ENCODE assay signal across 10 cellular contexts in genomic region chr10:97321807-97322195, GRCh38. TPM values are rescaled to one million over a fixed set of nuclear protein-coding genes. Genes with fewer than 3 reads are reported as not detected.
DNase-seq lines count a peak whose midpoint lies in the region; ATAC-seq lines count a peak whose summit lies in the region.
"Had no signal": no experiment of that assay in that cellular context is flagged by ENCODE, and none has a peak within 500 bp of the region (broad histone marks: within the 10 kb centered on the region; RNA-seq: fewer than 3 reads in every experiment).

No MANE protein-coding gene starts in this region.

- no peak overlapping the region for H3K27ac Mint-ChIP-seq in activated T-cell treated with anti-CD3 and anti-CD28 coated beads, Interleukin-2, amount 50 U/mL, for 24 hours

- no peaks in the 10 kb centered on the region for H3K27me3 Mint-ChIP-seq in activated T-cell treated with anti-CD3 and anti-CD28 coated beads, Interleukin-2, amount 50 U/mL, for 24 hours
- H3K27me3 Mint-ChIP-seq: activated CD4-positive, alpha-beta T cell treated with anti-CD3 and anti-CD28 coated beads for 36 hours had no signal

- 0 out of 2 replicates have a peak overlapping the region, but pooled peaks have one; percentile 11 for H3K4me3 ChIP-seq in SJCRH30

- H3K9me3 Mint-ChIP-seq in activated T-cell treated with anti-CD3 and anti-CD28 coated beads, Interleukin-2, amount 50 U/mL, for 24 hours = no peaks in the 10 kb centered on the region

- peak overlapping the region; percentile 60 for H3K27ac ChIP-seq in SJCRH30
- H3K27ac ChIP-seq in substantia nigra (ENCODE audit: low read depth, low read length, poor library complexity, severe bottlenecking) = peak overlapping the region; percentile 99

- no peaks in the 10 kb centered on the region for H3K9me3 ChIP-seq in SJCRH30 (replicated peaks)
- H3K9me3 ChIP-seq: right atrium auricular region had no signal

- no peaks in the 10 kb centered on the region for H3K27me3 ChIP-seq in SJCRH30
- H3K27me3 ChIP-seq: right atrium auricular region had no signal

- DNase-seq in activated T-cell treated with anti-CD3 and anti-CD28 coated beads, Interleukin-2, amount 50 U/mL, for 24 hours = no peak
- no peak for DNase-seq in activated T-cell treated with anti-CD3 and anti-CD28 coated beads, Interleukin-2, amount 50 U/mL, for 1 hour
- peak; percentile 17 to 49 for DNase-seq in SJCRH30
- peak; percentile 38 for DNase-seq in left kidney (ENCODE audit: low read depth, low spot score)
- peak in 19 of 49 donors; percentile 2 to 43 (median 16) for DNase-seq in substantia nigra (lab: John Stamatoyannopoulos, UW)
- DNase-seq in stimulated activated naive CD4-positive, alpha-beta T cell (lab: John Stamatoyannopoulos, UW) = no peak

- peaks cover 32% of the 10 kb centered on the region for H3K4me1 Mint-ChIP-seq in activated T-cell treated with anti-CD3 and anti-CD28 coated beads, Interleukin-2, amount 50 U/mL, for 24 hours (ENCODE audit: low read depth)

- ATAC-seq in GM21737 (IDR thresholded peaks at IDR 0.05; ENCODE audit: unreplicated experiment) (no peak), GM21825 (IDR thresholded peaks at IDR 0.05; ENCODE audit: unreplicated experiment) (no peak)
- ATAC-seq: activated CD4-positive, alpha-beta T cell treated with anti-CD3 and anti-CD28 coated beads for 36 hours had no signal

- peaks cover 11% of the 10 kb centered on the region for H3K4me1 ChIP-seq in SJCRH30

- H3K4me3 Mint-ChIP-seq in activated T-cell treated with anti-CD3 and anti-CD28 coated beads, Interleukin-2, amount 50 U/mL, for 24 hours = peak overlapping the region; percentile 78

- H3K36me3 Mint-ChIP-seq in activated T-cell treated with anti-CD3 and anti-CD28 coated beads, Interleukin-2, amount 50 U/mL, for 24 hours (ENCODE audit: low read depth) = no peaks in the 10 kb centered on the region

- H3K36me3 ChIP-seq in SJCRH30 = no peaks in the 10 kb centered on the region
- H3K36me3 ChIP-seq: right atrium auricular region had no signal

RNA-seq across cellular contexts. Expression of gene FRAT1, which starts 2.7 kb away (rescaled TPM):
- total RNA-seq in SJCRH30 (2014; rRNA removed; shearing (Covaris generic)) = 2.1 and 2.7 TPM in 2 replicates

RNA-seq across cellular contexts. Expression of gene FRAT2, which starts 12.7 kb away (rescaled TPM):
- 17.8 and 21.6 TPM in 2 replicates for total RNA-seq in SJCRH30 (2014; rRNA removed; shearing (Covaris generic))

RNA-seq across cellular contexts. Expression of gene ARHGAP19, which starts 29.4 kb away (rescaled TPM):
- total RNA-seq in SJCRH30 (2014; rRNA removed; shearing (Covaris generic)) = 29.2 and 32.3 TPM in 2 replicates

Comparison
In these comparisons a context has a peak if more than half of its experiments do, and no peak if none do; other contexts are left out.
1. DNase-seq: peak in SJCRH30 (2 of 2) and left kidney (single experiment); none in activated T-cell treated with anti-CD3 and anti-CD28 coated beads, Interleukin-2, amount 50 U/mL, for 24 hours (single experiment), activated T-cell treated with anti-CD3 and anti-CD28 coated beads, Interleukin-2, amount 50 U/mL, for 1 hour (single experiment) and stimulated activated naive CD4-positive, alpha-beta T cell (0 of 6).